8 cellular contexts compared by ENCODE assay signal in genomic region chr12:56723352-56723751, GRCh38. TPM values are rescaled to one million over a fixed set of nuclear protein-coding genes. Genes with fewer than 3 reads are reported as not detected.
DNase-seq lines count a peak whose midpoint lies in the region; ATAC-seq, FAIRE-seq and TF ChIP-seq lines count a peak whose summit lies in the region.

No MANE protein-coding gene starts in this region.

- no peak for TF ChIP-seq CTCF in A549 (IDR thresholded peaks at IDR 0.05)
- TF ChIP-seq CTCF in bronchial epithelial cell (IDR thresholded peaks at IDR 0.05; ENCODE audit: insufficient read depth, low read length, severe bottlenecking): no peak

- ATAC-seq in A549 (no peak), HG03469 (IDR thresholded peaks at IDR 0.05; ENCODE audit: unreplicated experiment) (no peak), GM19035 (IDR thresholded peaks at IDR 0.05; ENCODE audit: unreplicated experiment) (no peak)

- TF ChIP-seq EP300 in A549 (IDR thresholded peaks at IDR 0.05): no peak

- CTCF ChIA-PET in A549 (lab: Yijun Ruan, JAX): interaction anchor here (1.7 to 1.8 kb wide), 2 partner anchors 83 to 87 kb away, joined by 3 read pairs; no protein-coding TSS in a partner anchor

- TF ChIP-seq POLR2A in A549 (IDR thresholded peaks at IDR 0.05; ENCODE audit: low read length): no peak

- no peaks in the 10 kb centered on the region for H3K27me3 ChIP-seq in HUES64 (ENCODE audit: insufficient read depth, low read length)
- no peaks in the 10 kb centered on the region for H3K27me3 ChIP-seq in bronchial epithelial cell (ENCODE audit: control insufficient read depth, insufficient read depth, low read length)

- H3K27ac ChIP-seq in A549 (peak overlapping the region; percentile 96 to 99), HUES64 (ENCODE audit: low read depth, low read length) (no peak overlapping the region)

- H3K9me3 ChIP-seq in A549 (no peaks in the 10 kb centered on the region), HUES64 (ENCODE audit: insufficient read depth, low read depth, low read length) (no peaks in the 10 kb centered on the region)

- peak overlapping the region; percentile 98 for H3K9ac ChIP-seq in HUES64 (ENCODE audit: low read depth, low read length)

- peak overlapping the region; percentile 85 for H3K4me2 ChIP-seq in A549

- DNase-seq in A549 (ENCODE audit: low read depth in 1 of 2, low spot score in 1 of 2) (no peak), bronchial epithelial cell (ENCODE audit: low read depth) (no peak), myocyte (ENCODE audit: low read depth) (peak; percentile 79), kidney tubule cell (ENCODE audit: low spot score) (no peak), DMS 273 (lab: John Stamatoyannopoulos, UW; ENCODE audit: unreplicated experiment) (no peak)

- FAIRE-seq in A549 (lab: Jason Lieb, UNC) (no peak), bronchial epithelial cell (lab: Jason Lieb, UNC) (no peak)

- H3K36me3 ChIP-seq in HUES64 (ENCODE audit: insufficient read depth, low read length) (peaks cover 67% of the 10 kb centered on the region), bronchial epithelial cell (ENCODE audit: control insufficient read depth, insufficient read depth, low read length) (peaks cover 16% of the 10 kb centered on the region)

- H3K4me3 ChIP-seq in A549: peak overlapping the region; percentile 99
- H3K4me3 ChIP-seq in HUES64 (ENCODE audit: low read length): peak overlapping the region; percentile 85
- H3K4me3 ChIP-seq in bronchial epithelial cell (ENCODE audit: low read depth, low read length): peak overlapping the region; percentile 68

- POLR2A ChIA-PET in A549 (lab: Yijun Ruan, JAX): interaction anchor here (3.2 kb wide), 1 partner anchor 35 kb away, joined by 72 read pairs; the partner anchor contains the start of gene PTGES3

- peaks cover 52% of the 10 kb centered on the region for H3K4me1 ChIP-seq in A549
- peaks cover 49% of the 10 kb centered on the region for H3K4me1 ChIP-seq in HUES64 (ENCODE audit: insufficient read depth, low read length)

- 32% methylated on average over 3 of the region's 3 CpGs for WGBS in A549 (ENCODE audit: missing lambda C conversion rate)
- 55% methylated on average over 2 of the region's 3 CpGs for WGBS in HUES64

- no peak for TF ChIP-seq RAD21 in A549 (conservative IDR thresholded peaks at IDR 0.05 in 1 of 2, IDR thresholded peaks at IDR 0.05 in 1 of 2)

TF ChIP-seq in A549, 52 proteins besides CTCF, POLR2A, EP300 and RAD21:
- no peak for TF ChIP-seq BCL3 (IDR thresholded peaks at IDR 0.05)
- no peak for TF ChIP-seq MAX (IDR thresholded peaks at IDR 0.05)
- no peak for TF ChIP-seq GATA3 (IDR thresholded peaks at IDR 0.05; ENCODE audit: borderline replicate concordance)

RNA-seq across cellular contexts. Expression of gene NACA, which starts 1.7 kb away (rescaled TPM):
- polyA plus RNA-seq in A549 (2011; rRNA removed): 993 and 1,560 TPM in 2 replicates
- 797 and 972 TPM in 2 replicates for polyA plus RNA-seq in A549 (2012; cell fraction: cytosol; rRNA removed)
- polyA plus RNA-seq in A549 (2012; cell fraction: nucleus; rRNA removed): 286 and 326 TPM in 2 replicates
- polyA plus RNA-seq in A549 (2017; fragmentation: RNase III; extraction: RNeasy Plus Mini Kit Qiagen cat#74134 plus additional on column Dnase treatment): 2,331 to 2,770 TPM (median 2,562 TPM) in 3 replicates
- polyA minus RNA-seq in A549 (2011; rRNA and poly(A)+ RNA removed): 462 and 592 TPM in 2 replicates
- polyA plus RNA-seq in HUES64 (2013, experiment 1 of 2): 1,225 TPM
- polyA plus RNA-seq in HUES64 (2013, experiment 2 of 2): 1,552 TPM
- 1,412 and 1,419 TPM in 2 replicates for total RNA-seq in bronchial epithelial cell
- total RNA-seq in myocyte: 1,145 and 1,201 TPM in 2 replicates
- 908 TPM for polyA plus RNA-seq in myocyte (2012)

RNA-seq across cellular contexts. Expression of gene PRIM1, which starts 28.8 kb away (rescaled TPM):
- 53.9 and 66.8 TPM in 2 replicates for polyA plus RNA-seq in A549 (2011; rRNA removed)
- polyA plus RNA-seq in A549 (2012; cell fraction: cytosol; rRNA removed): 28.4 and 28.5 TPM in 2 replicates
- 19.4 and 25.8 TPM in 2 replicates for polyA plus RNA-seq in A549 (2012; cell fraction: nucleus; rRNA removed)
- 43.5 to 48.1 TPM (median 44.4 TPM) in 3 replicates for polyA plus RNA-seq in A549 (2017; fragmentation: RNase III; extraction: RNeasy Plus Mini Kit Qiagen cat#74134 plus additional on column Dnase treatment)
- 18.5 and 26.0 TPM in 2 replicates for polyA minus RNA-seq in A549 (2011; rRNA and poly(A)+ RNA removed)
- 60.6 TPM for polyA plus RNA-seq in HUES64 (2013, experiment 1 of 2)
- polyA plus RNA-seq in HUES64 (2013, experiment 2 of 2): 62.6 TPM
- total RNA-seq in bronchial epithelial cell: 3.2 and 3.7 TPM in 2 replicates
- 1.7 TPM in 2 replicates for total RNA-seq in myocyte
- 1.3 TPM for polyA plus RNA-seq in myocyte (2012)

RNA-seq across cellular contexts. Expression of gene PTGES3, which starts 35.3 kb away (rescaled TPM):
- polyA plus RNA-seq in A549 (2011; rRNA removed) (211 and 272 TPM in 2 replicates), A549 (2017; fragmentation: RNase III; extraction: RNeasy Plus Mini Kit Qiagen cat#74134 plus additional on column Dnase treatment) (400 to 467 TPM (median 406 TPM) in 3 replicates)
- polyA plus RNA-seq in A549 (2012; cell fraction: cytosol; rRNA removed): 105 and 133 TPM in 2 replicates
- 65.4 and 72.5 TPM in 2 replicates for polyA plus RNA-seq in A549 (2012; cell fraction: nucleus; rRNA removed)
- 40.5 and 51.6 TPM in 2 replicates for polyA minus RNA-seq in A549 (2011; rRNA and poly(A)+ RNA removed)
- 371 TPM for polyA plus RNA-seq in HUES64 (2013, experiment 1 of 2)
- polyA plus RNA-seq in HUES64 (2013, experiment 2 of 2): 392 TPM
- total RNA-seq in bronchial epithelial cell (58.4 and 64.3 TPM in 2 replicates), myocyte (73.5 and 82.2 TPM in 2 replicates)
- polyA plus RNA-seq in myocyte (2012): 109 TPM

RNA-seq across cellular contexts. Expression of gene HSD17B6, which starts 39.8 kb away (rescaled TPM):
- 2.0 and 2.6 TPM in 2 replicates for polyA plus RNA-seq in A549 (2011; rRNA removed)
- polyA plus RNA-seq in A549 (2012; cell fraction: cytosol; rRNA removed): 1.3 and 1.7 TPM in 2 replicates
- 1.3 and 1.4 TPM in 2 replicates for polyA plus RNA-seq in A549 (2012; cell fraction: nucleus; rRNA removed)
- polyA plus RNA-seq in A549 (2017; fragmentation: RNase III; extraction: RNeasy Plus Mini Kit Qiagen cat#74134 plus additional on column Dnase treatment): 2.3 to 2.9 TPM (median 2.7 TPM) in 3 replicates
- polyA minus RNA-seq in A549 (2011; rRNA and poly(A)+ RNA removed): 0.62 and 1.3 TPM in 2 replicates
- polyA plus RNA-seq in HUES64 (2013, experiment 1 of 2): 2.4 TPM
- 2.5 TPM for polyA plus RNA-seq in HUES64 (2013, experiment 2 of 2)
- under 0.01 TPM in 1 of 2 replicates, not detected in the other for total RNA-seq in bronchial epithelial cell
- total RNA-seq in myocyte: 0.10 and 0.45 TPM in 2 replicates
- polyA plus RNA-seq in myocyte (2012): 19.9 TPM
